Comparison of ENCODE assay signal across 18 cellular contexts in the genomic region with DNA sequence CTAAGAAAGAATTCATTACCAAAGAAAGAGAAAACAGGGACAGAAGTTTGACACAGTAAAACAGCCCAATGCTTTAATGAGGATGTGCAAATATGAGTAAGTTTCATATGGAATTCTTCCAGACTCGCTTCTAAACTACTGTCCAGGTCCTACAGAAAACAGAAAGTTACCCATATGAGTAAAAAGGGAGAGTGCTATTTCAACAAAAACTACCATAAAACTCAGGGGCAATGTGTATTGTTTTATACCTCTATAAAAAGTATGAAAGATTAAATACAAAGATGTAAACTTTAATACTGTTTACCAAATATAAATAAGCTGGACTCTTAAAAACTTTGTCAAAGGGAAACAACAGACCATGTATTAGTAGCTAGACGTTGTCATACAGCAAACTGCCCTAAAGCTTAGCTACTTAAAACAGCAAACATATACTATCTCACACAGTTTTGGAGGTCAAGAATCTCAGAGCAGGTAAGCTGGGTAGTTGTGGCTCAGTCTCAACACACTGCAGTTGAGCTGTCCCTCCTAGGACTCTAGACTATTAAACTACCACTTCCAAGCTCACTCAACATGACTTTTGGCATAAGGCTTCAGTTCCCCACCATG.
A peak's percentile ranks its signal among the peaks of the same experiment; 100 is the strongest.
DNase-seq lines count a peak whose midpoint lies in the region; FAIRE-seq and TF ChIP-seq lines count a peak whose summit lies in the region.
"Had no signal": no experiment of that assay in that cellular context is flagged by ENCODE, and none has a peak within 500 bp of the region (broad histone marks: within the 10 kb centered on the region; RNA-seq: fewer than 3 reads in every experiment).

No MANE protein-coding gene starts in this region.

- H3K4me2 ChIP-seq in mammary epithelial cell (ENCODE audit: insufficient read depth, low read depth, low read length) (no peak overlapping the region), SK-N-SH (0 out of 2 replicates have a peak overlapping the region, but pooled peaks have one; percentile 2)

- H3K27ac ChIP-seq in mammary epithelial cell (ENCODE audit: insufficient read depth, low read depth, low read length) (no peak overlapping the region), SK-N-SH (ENCODE audit: low read depth in 2 of 2, low read length in 1 of 2) (peak overlapping the region; percentile 16 to 17; a peak in 3 of 4 replicates), endodermal cell (ENCODE audit: low read depth, low read length) (no peak overlapping the region)
- H3K27ac ChIP-seq: HL-60 had no signal

- H3K4me3 ChIP-seq in mammary epithelial cell (replicated peaks in 1 of 3; ENCODE audit: insufficient read depth in 1 of 3, low read depth in 2 of 3, low read length in 3 of 3) (no peak overlapping the region), SK-N-SH (ENCODE audit: low read depth in 2 of 2, low read length in 1 of 2) (no peak overlapping the region), endodermal cell (ENCODE audit: low read length) (no peak overlapping the region)

- dilution Hi-C loops in mammary epithelial cell (cut with HindIII; ENCODE audit: low sequenced_read_pairs), result no loop called here

- no peak for TF ChIP-seq EP300 in SK-N-SH (IDR thresholded peaks at IDR 0.05; ENCODE audit: borderline replicate concordance in 1 of 2, low read depth in 1 of 2, low read length in 1 of 2)

- H3K4me1 ChIP-seq in mammary epithelial cell (ENCODE audit: insufficient read depth, low read length) (peaks cover 10% of the 10 kb centered on the region), SK-N-SH (ENCODE audit: control insufficient read depth in 1 of 2, insufficient read depth in 2 of 2, low read depth in 1 of 2, low read length in 1 of 2) (peaks cover 3 to 15% of the 10 kb centered on the region in 2 experiments; a peak in 3 of 4 replicates), endodermal cell (ENCODE audit: control insufficient read depth, insufficient read depth, low read length) (no peaks in the 10 kb centered on the region)

- H3K9me2 ChIP-seq in SK-N-SH, result no peaks in the 10 kb centered on the region

- no peak for TF ChIP-seq RAD21 in SK-N-SH (IDR thresholded peaks at IDR 0.05; ENCODE audit: low read length)

- H3K79me2 ChIP-seq in mammary epithelial cell (ENCODE audit: insufficient read depth, low read length), result peaks cover 3% of the 10 kb centered on the region
- H3K79me2 ChIP-seq in SK-N-SH (ENCODE audit: insufficient read depth), result 0 out of 2 replicates have a peak, but pooled peaks cover 5% of the 10 kb centered on the region

- TF ChIP-seq CTCF in mammary epithelial cell (conservative IDR thresholded peaks at IDR 0.05 in 1 of 2, IDR thresholded peaks at IDR 0.05 in 1 of 2; ENCODE audit: extremely low read depth in 1 of 2, insufficient read depth in 1 of 2, low read depth in 1 of 2, low read length in 2 of 2) (no peak), SK-N-SH (IDR thresholded peaks at IDR 0.05) (no peak), endodermal cell (conservative IDR thresholded peaks at IDR 0.05) (no peak)

- intact Hi-C loops in mammary epithelial cell (cut with micrococcal nuclease), result no loop called here

- no TSS peak for BruUV-seq in mammary epithelial cell (replicated peaks; lab: Mats Ljungman, UMichigan)

- H4K20me1 ChIP-seq in mammary epithelial cell (ENCODE audit: insufficient read depth, low read length), result no peaks in the 10 kb centered on the region
- no peaks in the 10 kb centered on the region for H4K20me1 ChIP-seq in SK-N-SH (ENCODE audit: insufficient read depth)

- peak overlapping the region; percentile 22 for H3K27ac Mint-ChIP-seq in endodermal cell
- H3K27ac Mint-ChIP-seq: CD4-positive, CD25-positive, alpha-beta regulatory T cell; H9 had no signal

- no peaks in the 10 kb centered on the region for H3K9me3 ChIP-seq in mammary epithelial cell (replicated peaks; ENCODE audit: insufficient read depth, low read length)
- no peaks in the 10 kb centered on the region for H3K9me3 ChIP-seq in SK-N-SH
- no peaks in the 10 kb centered on the region for H3K9me3 ChIP-seq in endodermal cell (ENCODE audit: control insufficient read depth, low read length)

- H3K36me3 ChIP-seq in mammary epithelial cell (ENCODE audit: insufficient read depth, low read length) (no peaks in the 10 kb centered on the region), SK-N-SH (replicated peaks in 1 of 2; ENCODE audit: control insufficient read depth in 1 of 2, insufficient read depth in 2 of 2, low read length in 1 of 2) (peaks cover 26% of the 10 kb centered on the region in 2 experiments), endodermal cell (ENCODE audit: control insufficient read depth, insufficient read depth, low read length) (peaks cover 26% of the 10 kb centered on the region)

- H3K9me3 Mint-ChIP-seq in endodermal cell, result no peaks in the 10 kb centered on the region
- H3K9me3 Mint-ChIP-seq: CD4-positive, CD25-positive, alpha-beta regulatory T cell; H9 had no signal

- in situ Hi-C loops in T47D (cut with HindIII; ENCODE audit: low pct_unique_long_range_greater_than_20kb, low sequenced_read_pairs) (no loop called here), mammary epithelial cell (cut with MboI; ENCODE audit: low sequenced_read_pairs in 2 of 2) (no loop called here)

- peaks cover 12% of the 10 kb centered on the region for H3F3A ChIP-seq in SK-N-SH (replicated peaks; ENCODE audit: insufficient read depth)

- DNase-seq in T47D (ENCODE audit: low read depth in 1 of 2, low spot score in 1 of 2) (peak; percentile 12 to 18), mammary epithelial cell (no peak), SK-N-SH (no peak), endodermal cell (no peak), hepatic stellate cell (ENCODE audit: low spot score) (no peak), epidermal melanocyte (ENCODE audit: insufficient read length, low spot score) (no peak), GM12892 (ENCODE audit: insufficient read length) (no peak)
- DNase-seq in activated effector memory CD4-positive, alpha-beta T cell treated with anti-CD3 and anti-CD28 coated beads, Interleukin-2, amount 50 U/mL, for 16 hours, result no peak
- DNase-seq: CD4-positive, CD25-positive, alpha-beta regulatory T cell; H9; NCI-H1417; NCI-H187; NCI-H2107; NCI-H446 treated with DMSO at 0.1 percent for 48 hours; NCI-H526 treated with DMSO at 0.1 percent for 48 hours; OCI-M1; SHP77 had no signal

- no peak for TF ChIP-seq POLR2A in GM12892 (IDR thresholded peaks at IDR 0.05; ENCODE audit: low read depth, low read length)

- no peaks in the 10 kb centered on the region for H3K27me3 Mint-ChIP-seq in endodermal cell (ENCODE audit: insufficient read depth)
- H3K27me3 Mint-ChIP-seq: CD4-positive, CD25-positive, alpha-beta regulatory T cell had no signal

- POLR2A ChIA-PET in SK-N-SH (lab: Yijun Ruan, JAX), result no interaction called here

- no peak overlapping the region for H3K4me3 Mint-ChIP-seq in endodermal cell
- H3K4me3 Mint-ChIP-seq: CD4-positive, CD25-positive, alpha-beta regulatory T cell; H9 had no signal

- H3K27me3 ChIP-seq in mammary epithelial cell (ENCODE audit: insufficient read depth, low read length), result no peaks in the 10 kb centered on the region
- no peaks in the 10 kb centered on the region for H3K27me3 ChIP-seq in SK-N-SH (ENCODE audit: insufficient read depth)
- H3K27me3 ChIP-seq in endodermal cell (ENCODE audit: control insufficient read depth, insufficient read depth, low read length, poor library complexity, severe bottlenecking), result no peaks in the 10 kb centered on the region

- WGBS in mammary epithelial cell (ENCODE audit: low coverage, missing lambda C conversion rate), result 97% methylated on average over 2 of the region's 2 CpGs
- WGBS in SK-N-SH (ENCODE audit: low lambda C conversion rate), result 87% methylated on average over 2 of the region's 2 CpGs
- 90% methylated on average over 2 of the region's 2 CpGs; no CpG with 5 or more reads in 1 of the 2 experiments for WGBS in endodermal cell (ENCODE audit: insufficient coverage in 1 of 2, insufficient read length in 1 of 2), 2 experiments

- H3K36me3 Mint-ChIP-seq in endodermal cell (ENCODE audit: low read depth), result peaks cover 24% of the 10 kb centered on the region

- CTCF ChIA-PET in mammary epithelial cell (lab: Charles Lee; ENCODE audit: low non-redundant PET) (no interaction called here), SK-N-SH (lab: Yijun Ruan, JAX) (interaction anchor here (0.8 to 1.0 kb wide), 3 partner anchors 17 to 659 kb away, joined by 3 read pairs; no protein-coding TSS in a partner anchor)

- H3K4me1 Mint-ChIP-seq in endodermal cell, result peaks cover 9% of the 10 kb centered on the region
- H3K4me1 Mint-ChIP-seq: H9 had no signal

- H2AFZ ChIP-seq in mammary epithelial cell (ENCODE audit: low read depth, low read length) (no peak overlapping the region), SK-N-SH (ENCODE audit: low read depth) (no peak overlapping the region)

- H3K9ac ChIP-seq in mammary epithelial cell (ENCODE audit: insufficient read depth, low read length), result no peak overlapping the region
- H3K9ac ChIP-seq in SK-N-SH, result no peak overlapping the region
- H3K9ac ChIP-seq in endodermal cell (ENCODE audit: extremely low read depth, low read length, poor library complexity, severe bottlenecking), result no peak overlapping the region

- FAIRE-seq in GM12892 (lab: Jason Lieb, UNC), result no peak

TF ChIP-seq in SK-N-SH, 30 proteins besides CTCF, POLR2A, EP300 and RAD21:
- 0 out of 2 replicates have a peak, but pooled peaks have one; percentile 1 for TF ChIP-seq MEF2A (IDR thresholded peaks at IDR 0.05; ENCODE audit: borderline replicate concordance, low read depth)
- no peak for TF ChIP-seq FOSL2 (IDR thresholded peaks at IDR 0.05; ENCODE audit: borderline replicate concordance, low read depth)

Comparison
In these comparisons a context has a peak if more than half of its experiments do, and no peak if none do; other contexts are left out.
1. DNase-seq: peak in T47D (2 of 2); none in mammary epithelial cell (single experiment), SK-N-SH (single experiment), endodermal cell (single experiment), hepatic stellate cell (single experiment), epidermal melanocyte (single experiment), activated effector memory CD4-positive, alpha-beta T cell treated with anti-CD3 and anti-CD28 coated beads, Interleukin-2, amount 50 U/mL, for 16 hours (single experiment) and GM12892 (single experiment).
2. H3K27ac ChIP-seq: peak in SK-N-SH (2 of 2); none in mammary epithelial cell (single experiment) and endodermal cell (single experiment).